In the genomic region with DNA sequence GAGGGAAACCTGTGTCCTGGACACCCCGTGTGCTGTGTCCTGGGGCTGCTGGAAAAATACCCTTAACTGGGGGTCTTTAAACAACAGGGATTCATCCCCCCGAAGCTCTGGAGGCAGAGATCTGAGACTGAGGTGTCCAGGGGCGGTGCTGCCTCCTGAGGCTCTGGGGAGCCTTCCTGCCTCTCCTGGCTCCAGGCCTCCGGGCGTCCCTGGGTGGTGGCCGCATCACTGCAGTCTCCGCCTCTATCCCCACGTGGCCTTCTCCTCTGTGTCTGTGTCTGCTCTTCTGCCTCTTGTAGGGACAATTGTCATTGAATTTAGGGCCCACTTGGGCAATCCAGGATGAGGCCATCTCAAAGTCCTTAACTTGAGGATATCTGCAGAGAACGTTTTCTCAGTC, we compare ENCODE assay signal across 21 cellular contexts.
"Had no signal": no experiment of that assay in that cellular context is flagged by ENCODE, and none has a peak within 500 bp of the region (broad histone marks: within the 10 kb centered on the region; RNA-seq: fewer than 3 reads in every experiment).

No MANE protein-coding gene starts in this region.

- H3K27ac Mint-ChIP-seq: memory B cell; natural killer cell treated with Interleukin-12 subunit alpha and Interleukin-12 subunit beta and Interleukin-15 and Interleukin-18, amount 100 ng/mL, for 72 hours; stimulated activated naive B cell treated with anti-CD40 and anti-IgM and Interleukin-4, amounts not matched to agents 10 μg/mL and 1 μg/mL and 100 μg/mL, for 72 hours; stimulated activated naive CD8-positive, alpha-beta T cell treated with anti-CD3 and anti-CD28 coated beads, Interleukin-15, amount 100 ng/mL, for 72 hours had no signal

- H3K4me3 ChIP-seq: esophagus squamous epithelium, gastroesophageal sphincter, lower lobe of right lung, sigmoid colon, skin epidermis, testis, tibial nerve, upper lobe of right lung had no signal

- ATAC-seq: gastroesophageal sphincter; left lobe of liver; stimulated activated naive B cell treated with anti-CD40 and anti-IgM and Interleukin-4, amounts not matched to agents 10 μg/mL and 1 μg/mL and 100 μg/mL, for 72 hours; stimulated activated naive CD8-positive, alpha-beta T cell treated with anti-CD3 and anti-CD28 coated beads, Interleukin-15, amount 100 ng/mL, for 72 hours; upper lobe of right lung had no signal

- H3K36me3 Mint-ChIP-seq: memory B cell; natural killer cell treated with Interleukin-12 subunit alpha and Interleukin-12 subunit beta and Interleukin-15 and Interleukin-18, amount 100 ng/mL, for 72 hours; stimulated activated naive B cell treated with anti-CD40 and anti-IgM and Interleukin-4, amounts not matched to agents 10 μg/mL and 1 μg/mL and 100 μg/mL, for 72 hours had no signal

- H3K36me3 ChIP-seq: esophagus squamous epithelium, gastroesophageal sphincter, lower lobe of right lung, sigmoid colon, tibial nerve, upper lobe of right lung had no signal

- H3K4me1 ChIP-seq: esophagus squamous epithelium, gastroesophageal sphincter, lower lobe of right lung, sigmoid colon, tibial nerve, upper lobe of right lung had no signal

- H3K4me1 Mint-ChIP-seq: memory B cell; stimulated activated naive CD8-positive, alpha-beta T cell treated with anti-CD3 and anti-CD28 coated beads, Interleukin-15, amount 100 ng/mL, for 72 hours had no signal

- H3K4me3 Mint-ChIP-seq: memory B cell; natural killer cell treated with Interleukin-12 subunit alpha and Interleukin-12 subunit beta and Interleukin-15 and Interleukin-18, amount 100 ng/mL, for 72 hours; stimulated activated naive B cell treated with anti-CD40 and anti-IgM and Interleukin-4, amounts not matched to agents 10 μg/mL and 1 μg/mL and 100 μg/mL, for 72 hours; stimulated activated naive CD8-positive, alpha-beta T cell treated with anti-CD3 and anti-CD28 coated beads, Interleukin-15, amount 100 ng/mL, for 72 hours had no signal

- H3K27me3 ChIP-seq: esophagus squamous epithelium, gastroesophageal sphincter, sigmoid colon, testis, tibial nerve, upper lobe of right lung had no signal

- H3K9me3 Mint-ChIP-seq: memory B cell; natural killer cell treated with Interleukin-12 subunit alpha and Interleukin-12 subunit beta and Interleukin-15 and Interleukin-18, amount 100 ng/mL, for 72 hours; stimulated activated naive B cell treated with anti-CD40 and anti-IgM and Interleukin-4, amounts not matched to agents 10 μg/mL and 1 μg/mL and 100 μg/mL, for 72 hours; stimulated activated naive CD8-positive, alpha-beta T cell treated with anti-CD3 and anti-CD28 coated beads, Interleukin-15, amount 100 ng/mL, for 72 hours had no signal

- H3K27ac ChIP-seq: epithelial cell of prostate, esophagus squamous epithelium, gastroesophageal sphincter, lower lobe of right lung, sigmoid colon, skin epidermis, tibial nerve, upper lobe of right lung had no signal

- H3K9me3 ChIP-seq: esophagus squamous epithelium, gastroesophageal sphincter, lower lobe of right lung, sigmoid colon, testis, tibial nerve, upper lobe of right lung had no signal

- DNase-seq: effector memory CD4-positive, alpha-beta T cell; esophagus squamous epithelium; foreskin fibroblast; glutamatergic neuron; islet precursor cell; lower lobe of right lung; midbrain; sigmoid colon; stimulated activated CD4-positive, alpha-beta T cell treated with anti-CD3 and anti-CD28 coated beads, Interleukin-2, amount 100 ng/mL, for 24 hours; stimulated activated CD4-positive, alpha-beta T cell treated with anti-CD3 and anti-CD28 coated beads, Interleukin-4, amount 100 ng/mL, for 4 hours; stimulated activated naive B cell treated with anti-CD40 and anti-IgM and Interleukin-4, amounts not matched to agents 10 μg/mL and 1 μg/mL and 100 μg/mL, for 72 hours; stimulated activated naive CD8-positive, alpha-beta T cell treated with anti-CD3 and anti-CD28 coated beads, Interleukin-15, amount 100 ng/mL, for 72 hours; testis; upper lobe of right lung had no signal
